Comparison of ENCODE assay signal across 1 cellular context in genomic region chr4:102819588-102820365, GRCh38.
TF ChIP-seq lines count a peak whose summit lies in the region.

No MANE protein-coding gene starts in this region.

TF ChIP-seq in IMR-90, 13 proteins besides CTCF, POLR2A, EP300 and RAD21:
- TF ChIP-seq SMC3 (IDR thresholded peaks at IDR 0.05; ENCODE audit: low read depth, low read length) (no peak), RFX5 (IDR thresholded peaks at IDR 0.05; ENCODE audit: low read depth, low read length) (no peak), ELK1 (IDR thresholded peaks at IDR 0.05; ENCODE audit: borderline replicate concordance, low read depth, low read length) (no peak), MAFK (IDR thresholded peaks at IDR 0.05; ENCODE audit: low read depth, low read length) (no peak)
